1 cellular context compared by ENCODE assay signal in genomic region chr19:33302175-33302973, GRCh38.
TF ChIP-seq lines count a peak whose summit lies in the region.

TSS of gene CEBPA (minus strand) at chr19:33302534. CDS start at chr19:33302414, 120 bp downstream.

TF ChIP-seq in WTC11, 78 proteins besides CTCF, POLR2A, EP300 and RAD21 (continued from another document):
- TF ChIP-seq FOXK1 (CRISPR knock-in tag; IDR thresholded peaks at IDR 0.05), result no peak; the same call in 1 of the 2 replicates
- TF ChIP-seq IRF2 (CRISPR knock-in tag; IDR thresholded peaks at IDR 0.05; ENCODE audit: borderline replicate concordance, low read depth), result no peak
- TF ChIP-seq MAX (CRISPR knock-in tag; IDR thresholded peaks at IDR 0.05), result no peak; the same call in none of the 2 replicates
- no peak for TF ChIP-seq AR (CRISPR knock-in tag; IDR thresholded peaks at IDR 0.05)
- TF ChIP-seq FOXP1 (CRISPR knock-in tag; IDR thresholded peaks at IDR 0.05; ENCODE audit: borderline replicate concordance), result peak; percentile 79
- TF ChIP-seq STAT6 (CRISPR knock-in tag; conservative IDR thresholded peaks at IDR 0.05; ENCODE audit: low read depth), result no peak
- TF ChIP-seq SMAD4 (CRISPR knock-in tag; IDR thresholded peaks at IDR 0.05), result no peak
- TF ChIP-seq GTF2I (CRISPR knock-in tag; conservative IDR thresholded peaks at IDR 0.05), result no peak
- TF ChIP-seq ZNF263 (CRISPR knock-in tag; IDR thresholded peaks at IDR 0.05; ENCODE audit: low read depth), result no peak
- TF ChIP-seq ATF2 (CRISPR knock-in tag; IDR thresholded peaks at IDR 0.05; ENCODE audit: borderline replicate concordance, low read depth), result no peak
- peak; percentile 85; the same call in 1 of the 2 replicates for TF ChIP-seq TEAD1 (CRISPR knock-in tag; IDR thresholded peaks at IDR 0.05)
- TF ChIP-seq ATF3 (CRISPR knock-in tag; conservative IDR thresholded peaks at IDR 0.05), result no peak
- peak; percentile 24; the same call in 1 of the 2 replicates for TF ChIP-seq GABPB1 (CRISPR knock-in tag; IDR thresholded peaks at IDR 0.05)
- TF ChIP-seq NR3C1 (CRISPR knock-in tag; conservative IDR thresholded peaks at IDR 0.05; ENCODE audit: low read depth), result no peak
- TF ChIP-seq HMGXB4 (CRISPR knock-in tag; IDR thresholded peaks at IDR 0.05), result peak; percentile 74; the same call in 1 of the 2 replicates
- no peak for TF ChIP-seq NFE2L1 (CRISPR knock-in tag; IDR thresholded peaks at IDR 0.05)
- TF ChIP-seq USF2 (CRISPR knock-in tag; IDR thresholded peaks at IDR 0.05), result peak; percentile 87
- TF ChIP-seq PRDM15 (CRISPR knock-in tag; IDR thresholded peaks at IDR 0.05), result no peak
- 0 out of 2 replicates have a peak, but pooled peaks have one; percentile 36 for TF ChIP-seq ERG (CRISPR knock-in tag; IDR thresholded peaks at IDR 0.05)
- no peak for TF ChIP-seq E2F5 (CRISPR knock-in tag; IDR thresholded peaks at IDR 0.05)
- TF ChIP-seq ZNF416 (CRISPR knock-in tag; IDR thresholded peaks at IDR 0.05), result peak; percentile 83
- TF ChIP-seq HMGA2 (CRISPR knock-in tag; IDR thresholded peaks at IDR 0.05), result no peak
- no peak for TF ChIP-seq FOXJ3 (CRISPR knock-in tag; IDR thresholded peaks at IDR 0.05; ENCODE audit: borderline replicate concordance)
- TF ChIP-seq ATF1 (CRISPR knock-in tag; IDR thresholded peaks at IDR 0.05), result no peak
- no peak for TF ChIP-seq ESRRA (CRISPR knock-in tag; IDR thresholded peaks at IDR 0.05; ENCODE audit: borderline replicate concordance)
